ENCODE assay signal across 2 cellular contexts in genomic region chr14:95150910-95151309, GRCh38.
A peak's percentile ranks its signal among the peaks of the same experiment; 100 is the strongest.
TF ChIP-seq lines count a peak whose summit lies in the region.

No MANE protein-coding gene starts in this region.

TF ChIP-seq in HEK293, 187 proteins besides CTCF, POLR2A, EP300 and RAD21:
- TF ChIP-seq PRDM1 (tag by site-specific recombination; IDR thresholded peaks at IDR 0.05) (no peak), ZNF354C (tag by site-specific recombination; IDR thresholded peaks at IDR 0.05; ENCODE audit: borderline replicate concordance, low read depth) (no peak), OSR2 (tag by site-specific recombination; IDR thresholded peaks at IDR 0.05) (peak; percentile 75), HOXC10 (CRISPR knock-in tag; IDR thresholded peaks at IDR 0.05) (no peak), KLF7 (tag by site-specific recombination; IDR thresholded peaks at IDR 0.05; ENCODE audit: borderline replicate concordance) (no peak), ZSCAN16 (tag by site-specific recombination; IDR thresholded peaks at IDR 0.05) (no peak), ZNF701 (tag by site-specific recombination; IDR thresholded peaks at IDR 0.05) (no peak), PRDM6 (tag by site-specific recombination; IDR thresholded peaks at IDR 0.05) (peak; percentile 64), ZNF692 (tag by site-specific recombination; IDR thresholded peaks at IDR 0.05) (no peak), ZNF544 (tag by site-specific recombination; IDR thresholded peaks at IDR 0.05) (no peak)
TF ChIP-seq in HEK293: peak in this region for 2.

TF ChIP-seq in GM12878, 131 proteins besides CTCF, POLR2A, EP300 and RAD21:
- TF ChIP-seq TBL1XR1 (IDR thresholded peaks at IDR 0.05; ENCODE audit: low read depth, low read length): no peak
- TF ChIP-seq ZBTB11 (CRISPR knock-in tag; IDR thresholded peaks at IDR 0.05): no peak
- TF ChIP-seq JUNB (IDR thresholded peaks at IDR 0.05): no peak
- no peak for TF ChIP-seq ATF3 (IDR thresholded peaks at IDR 0.05; ENCODE audit: borderline replicate concordance, extremely low read depth, low read depth, low read length)
- no peak for TF ChIP-seq PML (IDR thresholded peaks at IDR 0.05; ENCODE audit: low read length)
- TF ChIP-seq RBBP5 (conservative IDR thresholded peaks at IDR 0.05): no peak
- TF ChIP-seq MYB (IDR thresholded peaks at IDR 0.05; ENCODE audit: borderline replicate concordance, low read depth, low read length): no peak
- TF ChIP-seq BCL3 (IDR thresholded peaks at IDR 0.05; ENCODE audit: borderline replicate concordance, insufficient read depth, low read depth, low read length, poor library complexity, severe bottlenecking): no peak
- no peak for TF ChIP-seq CHD4 (IDR thresholded peaks at IDR 0.05)
- TF ChIP-seq FOXM1 (IDR thresholded peaks at IDR 0.05; ENCODE audit: low read depth, low read length): no peak
- TF ChIP-seq TARDBP (IDR thresholded peaks at IDR 0.05; ENCODE audit: borderline replicate concordance): no peak
- TF ChIP-seq PAX8 (IDR thresholded peaks at IDR 0.05): no peak
- TF ChIP-seq BCL11A (IDR thresholded peaks at IDR 0.05; ENCODE audit: low read depth, low read length): no peak
- no peak for TF ChIP-seq RELA (IDR thresholded peaks at IDR 0.05; ENCODE audit: borderline replicate concordance, partially characterized antibody)
- TF ChIP-seq RB1 (IDR thresholded peaks at IDR 0.05; ENCODE audit: borderline replicate concordance): no peak
- TF ChIP-seq IRF5 (IDR thresholded peaks at IDR 0.05; ENCODE audit: borderline replicate concordance): no peak
- TF ChIP-seq NR2C1 (IDR thresholded peaks at IDR 0.05): no peak
- TF ChIP-seq NFIC (IDR thresholded peaks at IDR 0.05; ENCODE audit: low read depth, low read length): no peak
- no peak for TF ChIP-seq ETV6 (conservative IDR thresholded peaks at IDR 0.05 in 1 of 2, IDR thresholded peaks at IDR 0.05 in 1 of 2; ENCODE audit: borderline replicate concordance in 1 of 2, low read depth in 1 of 2)
- no peak for TF ChIP-seq SIX5 (IDR thresholded peaks at IDR 0.05; ENCODE audit: low read depth, low read length, severe bottlenecking)
